13 cellular contexts compared by ENCODE assay signal in the genomic region with DNA sequence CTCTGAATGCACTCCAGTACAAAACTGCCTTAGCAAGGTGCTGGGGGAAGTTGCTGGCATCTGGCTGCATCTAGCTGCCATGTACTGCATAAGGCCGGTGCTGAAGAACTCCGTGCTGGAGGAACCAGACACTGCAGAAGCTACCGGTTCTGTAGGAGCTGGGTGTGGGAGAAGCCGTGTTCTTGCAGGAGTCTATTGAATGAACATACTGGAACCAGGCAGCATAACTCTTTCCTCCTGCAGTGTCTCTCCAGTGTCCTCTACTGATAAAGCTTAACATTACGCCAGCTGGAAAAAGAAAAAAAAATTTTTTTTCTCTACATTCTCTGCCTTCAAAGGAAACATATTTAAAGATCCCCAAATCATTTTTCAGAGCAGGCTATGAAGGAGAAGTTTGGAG. TPM values are rescaled to one million over a fixed set of nuclear protein-coding genes. Genes with fewer than 3 reads are reported as not detected.
DNase-seq lines count a peak whose midpoint lies in the region; ATAC-seq and FAIRE-seq lines count a peak whose summit lies in the region.
"Had no signal": no experiment of that assay in that cellular context is flagged by ENCODE, and none has a peak within 500 bp of the region (broad histone marks: within the 10 kb centered on the region; RNA-seq: fewer than 3 reads in every experiment).

No MANE protein-coding gene starts in this region.

- FAIRE-seq in A204.1 (lab: Jason Lieb, UNC), result peak; percentile 30

- ATAC-seq in stimulated activated naive B cell treated with anti-CD40 and anti-IgM and Interleukin-4, amounts not matched to agents 10 μg/mL and 1 μg/mL and 100 μg/mL, for 72 hours (replicated peaks), result no peak
- ATAC-seq in effector memory CD8-positive, alpha-beta T cell (replicated peaks), result no peak

- DNase-seq in ELR (ENCODE audit: low read depth), result peak; percentile 28
- DNase-seq in RPMI7951 (ENCODE audit: low read depth), result peak; percentile 6
- DNase-seq in head of caudate nucleus, result peak in 23 of 42 donors; percentile 8 to 79 (median 44)
- DNase-seq in HK-2 (ENCODE audit: unreplicated experiment), result no peak
- no peak for DNase-seq in NCI-H2029 treated with DMSO at 0.1 percent for 48 hours (lab: John Stamatoyannopoulos, UW)
- DNase-seq in stimulated activated naive B cell treated with anti-CD40 and anti-IgM and Interleukin-4, amounts not matched to agents 10 μg/mL and 1 μg/mL and 100 μg/mL, for 72 hours, result no peak
- DNase-seq in effector memory CD8-positive, alpha-beta T cell, result no peak
- DNase-seq: activated CD4-positive, CD25-positive, alpha-beta regulatory T cell treated with anti-CD3 and anti-CD28 coated beads, Interleukin-2, amount 50 U/mL, for 72 hours; GDM1; NCI-H446; sigmoid colon; stimulated activated naive CD4-positive, alpha-beta T cell treated with Interleukin-2 at 50 U/mL for 16 hours had no signal

- H3K4me1 Mint-ChIP-seq in stimulated activated naive B cell treated with anti-CD40 and anti-IgM and Interleukin-4, amounts not matched to agents 10 μg/mL and 1 μg/mL and 100 μg/mL, for 72 hours, result no peaks in the 10 kb centered on the region
- H3K4me1 Mint-ChIP-seq in effector memory CD8-positive, alpha-beta T cell (ENCODE audit: low read depth in 2 of 2), result no peaks in the 10 kb centered on the region

- no peaks in the 10 kb centered on the region for H3K9me3 Mint-ChIP-seq in stimulated activated naive B cell treated with anti-CD40 and anti-IgM and Interleukin-4, amounts not matched to agents 10 μg/mL and 1 μg/mL and 100 μg/mL, for 72 hours
- H3K9me3 Mint-ChIP-seq in effector memory CD8-positive, alpha-beta T cell, result no peaks in the 10 kb centered on the region

- no peak overlapping the region for H3K27ac Mint-ChIP-seq in stimulated activated naive B cell treated with anti-CD40 and anti-IgM and Interleukin-4, amounts not matched to agents 10 μg/mL and 1 μg/mL and 100 μg/mL, for 72 hours
- no peak overlapping the region for H3K27ac Mint-ChIP-seq in effector memory CD8-positive, alpha-beta T cell

- no peaks in the 10 kb centered on the region for H3K27me3 Mint-ChIP-seq in stimulated activated naive B cell treated with anti-CD40 and anti-IgM and Interleukin-4, amounts not matched to agents 10 μg/mL and 1 μg/mL and 100 μg/mL, for 72 hours
- H3K27me3 Mint-ChIP-seq in effector memory CD8-positive, alpha-beta T cell, result no peaks in the 10 kb centered on the region

- no peak overlapping the region for H3K4me3 Mint-ChIP-seq in stimulated activated naive B cell treated with anti-CD40 and anti-IgM and Interleukin-4, amounts not matched to agents 10 μg/mL and 1 μg/mL and 100 μg/mL, for 72 hours
- no peak overlapping the region for H3K4me3 Mint-ChIP-seq in effector memory CD8-positive, alpha-beta T cell

- peaks cover 13 to 33% of the 10 kb centered on the region in 2 donors for H3K36me3 Mint-ChIP-seq in stimulated activated naive B cell treated with anti-CD40 and anti-IgM and Interleukin-4, amounts not matched to agents 10 μg/mL and 1 μg/mL and 100 μg/mL, for 72 hours
- H3K36me3 Mint-ChIP-seq in effector memory CD8-positive, alpha-beta T cell (ENCODE audit: insufficient read depth), result peaks cover 27% of the 10 kb centered on the region

- intact Hi-C loops in head of caudate nucleus (cut with DNase I), result no loop called here

RNA-seq across cellular contexts. Expression of gene VPS13A, which starts 38.5 kb away (rescaled TPM):
- 8.3 and 13.1 TPM in 2 replicates for total RNA-seq in RPMI7951 (2014; rRNA removed; shearing (Covaris generic))

Comparison
In these comparisons a context has a peak if more than half of its experiments do, and no peak if none do; other contexts are left out.
1. DNase-seq: peak in ELR (single experiment), RPMI7951 (single experiment) and head of caudate nucleus (23 of 42); none in HK-2 (single experiment), NCI-H2029 treated with DMSO at 0.1 percent for 48 hours (single experiment), stimulated activated naive B cell treated with anti-CD40 and anti-IgM and Interleukin-4, amounts not matched to agents 10 μg/mL and 1 μg/mL and 100 μg/mL, for 72 hours (single experiment) and effector memory CD8-positive, alpha-beta T cell (0 of 3).